In the genomic region with DNA sequence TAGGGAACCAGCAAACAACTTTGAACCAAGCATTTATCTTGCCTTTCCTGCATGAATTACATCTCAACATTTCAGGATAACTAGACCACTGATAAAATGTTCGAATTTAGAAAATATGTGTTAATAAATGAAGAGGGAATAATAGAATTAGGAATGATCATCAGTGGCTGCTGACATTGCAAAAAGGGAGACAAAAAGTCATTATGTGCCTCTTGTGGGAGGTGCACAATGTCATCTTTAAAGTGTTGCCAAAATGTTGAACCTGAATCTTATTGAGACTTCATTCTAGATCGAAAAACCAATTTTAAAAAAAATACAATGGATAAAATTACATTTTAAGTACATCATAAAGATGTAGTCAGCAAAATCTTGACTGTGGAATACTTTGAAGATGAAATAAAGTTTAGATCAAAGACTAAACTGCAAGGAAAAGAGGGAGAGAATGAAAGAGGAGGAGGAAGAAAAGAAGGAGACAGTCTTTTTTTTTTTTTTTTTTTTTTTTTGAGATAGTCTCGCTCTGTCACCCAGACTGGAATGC, we compare ENCODE assay signal across 10 cellular contexts.
"Had no signal": no experiment of that assay in that cellular context is flagged by ENCODE, and none has a peak within 500 bp of the region (broad histone marks: within the 10 kb centered on the region; RNA-seq: fewer than 3 reads in every experiment).

No MANE protein-coding gene starts in this region.

- DNase-seq: GM23248, GOT3, H7, HFFc6, Karpas-422, KBM-7 had no signal

- H2AFZ ChIP-seq: GM23248 had no signal

- H3K27ac ChIP-seq: GM23248, KMS-11 had no signal

- H3K36me3 ChIP-seq: HAP-1 had no signal

- H3K9me3 ChIP-seq: HAP-1 had no signal

- H3K4me1 ChIP-seq: HAP-1 had no signal

- H3K4me2 ChIP-seq: KMS-11 had no signal

- H3K9ac ChIP-seq: GM23248, KMS-11 had no signal

- H3K4me3 ChIP-seq: GM23248, HAP-1 had no signal

- ATAC-seq: HCT116 had no signal

- FAIRE-seq: HTR-8/SVneo had no signal
